In the genomic region with DNA sequence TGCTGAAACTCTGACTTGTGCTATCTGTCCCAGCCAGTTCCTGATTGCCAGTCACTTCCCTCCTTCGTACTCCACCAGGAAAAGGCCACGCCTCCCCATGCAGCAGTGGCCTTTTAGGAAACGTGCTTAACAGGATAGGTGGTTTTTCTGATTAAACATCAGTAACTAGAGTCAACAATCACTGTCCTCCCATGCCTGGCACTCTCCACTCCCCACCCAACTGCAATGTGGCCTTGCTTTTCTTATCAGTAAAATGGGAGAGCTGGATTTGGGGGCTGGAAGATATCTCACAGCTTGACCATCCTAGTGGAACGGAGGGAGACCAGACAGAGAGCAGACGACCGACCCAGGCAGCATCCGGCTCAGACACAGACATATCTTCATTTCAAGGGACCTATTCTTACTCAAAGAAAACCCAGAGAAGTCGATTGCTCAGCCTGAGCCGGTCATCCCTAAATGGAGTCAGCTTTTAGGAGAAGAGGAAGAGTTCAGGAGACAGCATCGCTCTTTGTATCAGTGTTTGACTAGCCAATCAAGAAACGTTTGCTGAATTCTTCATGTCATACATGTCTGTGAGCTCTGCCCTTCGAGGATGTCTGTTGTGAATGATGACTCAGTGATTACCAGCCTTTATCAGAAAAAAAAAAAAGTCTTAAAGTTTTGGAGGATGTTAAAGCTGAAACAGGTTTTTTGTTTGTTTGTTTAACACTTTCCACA, we compare ENCODE assay signal across 1 cellular context.
A peak's percentile ranks its signal among the peaks of the same experiment; 100 is the strongest.
TF ChIP-seq lines count a peak whose summit lies in the region.

No MANE protein-coding gene starts in this region.

TF ChIP-seq in K562, 482 proteins besides CTCF, POLR2A, EP300 and RAD21 (continued from another document and continues in another):
- TF ChIP-seq, protein P1, sequence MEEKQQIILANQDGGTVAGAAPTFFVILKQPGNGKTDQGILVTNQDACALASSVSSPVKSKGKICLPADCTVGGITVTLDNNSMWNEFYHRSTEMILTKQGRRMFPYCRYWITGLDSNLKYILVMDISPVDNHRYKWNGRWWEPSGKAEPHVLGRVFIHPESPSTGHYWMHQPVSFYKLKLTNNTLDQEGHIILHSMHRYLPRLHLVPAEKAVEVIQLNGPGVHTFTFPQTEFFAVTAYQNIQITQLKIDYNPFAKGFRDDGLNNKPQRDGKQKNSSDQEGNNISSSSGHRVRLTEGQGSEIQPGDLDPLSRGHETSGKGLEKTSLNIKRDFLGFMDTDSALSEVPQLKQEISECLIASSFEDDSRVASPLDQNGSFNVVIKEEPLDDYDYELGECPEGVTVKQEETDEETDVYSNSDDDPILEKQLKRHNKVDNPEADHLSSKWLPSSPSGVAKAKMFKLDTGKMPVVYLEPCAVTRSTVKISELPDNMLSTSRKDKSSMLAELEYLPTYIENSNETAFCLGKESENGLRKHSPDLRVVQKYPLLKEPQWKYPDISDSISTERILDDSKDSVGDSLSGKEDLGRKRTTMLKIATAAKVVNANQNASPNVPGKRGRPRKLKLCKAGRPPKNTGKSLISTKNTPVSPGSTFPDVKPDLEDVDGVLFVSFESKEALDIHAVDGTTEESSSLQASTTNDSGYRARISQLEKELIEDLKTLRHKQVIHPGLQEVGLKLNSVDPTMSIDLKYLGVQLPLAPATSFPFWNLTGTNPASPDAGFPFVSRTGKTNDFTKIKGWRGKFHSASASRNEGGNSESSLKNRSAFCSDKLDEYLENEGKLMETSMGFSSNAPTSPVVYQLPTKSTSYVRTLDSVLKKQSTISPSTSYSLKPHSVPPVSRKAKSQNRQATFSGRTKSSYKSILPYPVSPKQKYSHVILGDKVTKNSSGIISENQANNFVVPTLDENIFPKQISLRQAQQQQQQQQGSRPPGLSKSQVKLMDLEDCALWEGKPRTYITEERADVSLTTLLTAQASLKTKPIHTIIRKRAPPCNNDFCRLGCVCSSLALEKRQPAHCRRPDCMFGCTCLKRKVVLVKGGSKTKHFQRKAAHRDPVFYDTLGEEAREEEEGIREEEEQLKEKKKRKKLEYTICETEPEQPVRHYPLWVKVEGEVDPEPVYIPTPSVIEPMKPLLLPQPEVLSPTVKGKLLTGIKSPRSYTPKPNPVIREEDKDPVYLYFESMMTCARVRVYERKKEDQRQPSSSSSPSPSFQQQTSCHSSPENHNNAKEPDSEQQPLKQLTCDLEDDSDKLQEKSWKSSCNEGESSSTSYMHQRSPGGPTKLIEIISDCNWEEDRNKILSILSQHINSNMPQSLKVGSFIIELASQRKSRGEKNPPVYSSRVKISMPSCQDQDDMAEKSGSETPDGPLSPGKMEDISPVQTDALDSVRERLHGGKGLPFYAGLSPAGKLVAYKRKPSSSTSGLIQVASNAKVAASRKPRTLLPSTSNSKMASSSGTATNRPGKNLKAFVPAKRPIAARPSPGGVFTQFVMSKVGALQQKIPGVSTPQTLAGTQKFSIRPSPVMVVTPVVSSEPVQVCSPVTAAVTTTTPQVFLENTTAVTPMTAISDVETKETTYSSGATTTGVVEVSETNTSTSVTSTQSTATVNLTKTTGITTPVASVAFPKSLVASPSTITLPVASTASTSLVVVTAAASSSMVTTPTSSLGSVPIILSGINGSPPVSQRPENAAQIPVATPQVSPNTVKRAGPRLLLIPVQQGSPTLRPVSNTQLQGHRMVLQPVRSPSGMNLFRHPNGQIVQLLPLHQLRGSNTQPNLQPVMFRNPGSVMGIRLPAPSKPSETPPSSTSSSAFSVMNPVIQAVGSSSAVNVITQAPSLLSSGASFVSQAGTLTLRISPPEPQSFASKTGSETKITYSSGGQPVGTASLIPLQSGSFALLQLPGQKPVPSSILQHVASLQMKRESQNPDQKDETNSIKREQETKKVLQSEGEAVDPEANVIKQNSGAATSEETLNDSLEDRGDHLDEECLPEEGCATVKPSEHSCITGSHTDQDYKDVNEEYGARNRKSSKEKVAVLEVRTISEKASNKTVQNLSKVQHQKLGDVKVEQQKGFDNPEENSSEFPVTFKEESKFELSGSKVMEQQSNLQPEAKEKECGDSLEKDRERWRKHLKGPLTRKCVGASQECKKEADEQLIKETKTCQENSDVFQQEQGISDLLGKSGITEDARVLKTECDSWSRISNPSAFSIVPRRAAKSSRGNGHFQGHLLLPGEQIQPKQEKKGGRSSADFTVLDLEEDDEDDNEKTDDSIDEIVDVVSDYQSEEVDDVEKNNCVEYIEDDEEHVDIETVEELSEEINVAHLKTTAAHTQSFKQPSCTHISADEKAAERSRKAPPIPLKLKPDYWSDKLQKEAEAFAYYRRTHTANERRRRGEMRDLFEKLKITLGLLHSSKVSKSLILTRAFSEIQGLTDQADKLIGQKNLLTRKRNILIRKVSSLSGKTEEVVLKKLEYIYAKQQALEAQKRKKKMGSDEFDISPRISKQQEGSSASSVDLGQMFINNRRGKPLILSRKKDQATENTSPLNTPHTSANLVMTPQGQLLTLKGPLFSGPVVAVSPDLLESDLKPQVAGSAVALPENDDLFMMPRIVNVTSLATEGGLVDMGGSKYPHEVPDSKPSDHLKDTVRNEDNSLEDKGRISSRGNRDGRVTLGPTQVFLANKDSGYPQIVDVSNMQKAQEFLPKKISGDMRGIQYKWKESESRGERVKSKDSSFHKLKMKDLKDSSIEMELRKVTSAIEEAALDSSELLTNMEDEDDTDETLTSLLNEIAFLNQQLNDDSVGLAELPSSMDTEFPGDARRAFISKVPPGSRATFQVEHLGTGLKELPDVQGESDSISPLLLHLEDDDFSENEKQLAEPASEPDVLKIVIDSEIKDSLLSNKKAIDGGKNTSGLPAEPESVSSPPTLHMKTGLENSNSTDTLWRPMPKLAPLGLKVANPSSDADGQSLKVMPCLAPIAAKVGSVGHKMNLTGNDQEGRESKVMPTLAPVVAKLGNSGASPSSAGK (IDR thresholded peaks at IDR 0.05): 0 out of 2 replicates have a peak, but pooled peaks have one; percentile 22
- TF ChIP-seq ZNF263 (CRISPR knock-in tag; IDR thresholded peaks at IDR 0.05; ENCODE audit: borderline replicate concordance): 0 out of 2 replicates have a peak, but pooled peaks have one; percentile 55
- TF ChIP-seq NFE2 (IDR thresholded peaks at IDR 0.05; ENCODE audit: low read depth): peak; percentile 78
- peak; percentile 66 for TF ChIP-seq DPF2 (IDR thresholded peaks at IDR 0.05)
- peak; percentile 63; the same call in 1 of the 2 replicates for TF ChIP-seq CTBP1 (IDR thresholded peaks at IDR 0.05; ENCODE audit: borderline replicate concordance)
- TF ChIP-seq, protein P2, sequence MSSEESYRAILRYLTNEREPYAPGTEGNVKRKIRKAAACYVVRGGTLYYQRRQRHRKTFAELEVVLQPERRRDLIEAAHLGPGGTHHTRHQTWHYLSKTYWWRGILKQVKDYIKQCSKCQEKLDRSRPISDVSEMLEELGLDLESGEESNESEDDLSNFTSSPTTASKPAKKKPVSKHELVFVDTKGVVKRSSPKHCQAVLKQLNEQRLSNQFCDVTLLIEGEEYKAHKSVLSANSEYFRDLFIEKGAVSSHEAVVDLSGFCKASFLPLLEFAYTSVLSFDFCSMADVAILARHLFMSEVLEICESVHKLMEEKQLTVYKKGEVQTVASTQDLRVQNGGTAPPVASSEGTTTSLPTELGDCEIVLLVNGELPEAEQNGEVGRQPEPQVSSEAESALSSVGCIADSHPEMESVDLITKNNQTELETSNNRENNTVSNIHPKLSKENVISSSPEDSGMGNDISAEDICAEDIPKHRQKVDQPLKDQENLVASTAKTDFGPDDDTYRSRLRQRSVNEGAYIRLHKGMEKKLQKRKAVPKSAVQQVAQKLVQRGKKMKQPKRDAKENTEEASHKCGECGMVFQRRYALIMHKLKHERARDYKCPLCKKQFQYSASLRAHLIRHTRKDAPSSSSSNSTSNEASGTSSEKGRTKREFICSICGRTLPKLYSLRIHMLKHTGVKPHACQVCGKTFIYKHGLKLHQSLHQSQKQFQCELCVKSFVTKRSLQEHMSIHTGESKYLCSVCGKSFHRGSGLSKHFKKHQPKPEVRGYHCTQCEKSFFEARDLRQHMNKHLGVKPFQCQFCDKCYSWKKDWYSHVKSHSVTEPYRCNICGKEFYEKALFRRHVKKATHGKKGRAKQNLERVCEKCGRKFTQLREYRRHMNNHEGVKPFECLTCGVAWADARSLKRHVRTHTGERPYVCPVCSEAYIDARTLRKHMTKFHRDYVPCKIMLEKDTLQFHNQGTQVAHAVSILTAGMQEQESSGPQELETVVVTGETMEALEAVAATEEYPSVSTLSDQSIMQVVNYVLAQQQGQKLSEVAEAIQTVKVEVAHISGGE (CRISPR knock-in tag; IDR thresholded peaks at IDR 0.05): no peak
- no peak; the same call in 1 of the 2 replicates for TF ChIP-seq NCOA1 (IDR thresholded peaks at IDR 0.05; ENCODE audit: low read depth)
- no peak for TF ChIP-seq ZNF778 (CRISPR knock-in tag; IDR thresholded peaks at IDR 0.05)
- TF ChIP-seq, protein P3, sequence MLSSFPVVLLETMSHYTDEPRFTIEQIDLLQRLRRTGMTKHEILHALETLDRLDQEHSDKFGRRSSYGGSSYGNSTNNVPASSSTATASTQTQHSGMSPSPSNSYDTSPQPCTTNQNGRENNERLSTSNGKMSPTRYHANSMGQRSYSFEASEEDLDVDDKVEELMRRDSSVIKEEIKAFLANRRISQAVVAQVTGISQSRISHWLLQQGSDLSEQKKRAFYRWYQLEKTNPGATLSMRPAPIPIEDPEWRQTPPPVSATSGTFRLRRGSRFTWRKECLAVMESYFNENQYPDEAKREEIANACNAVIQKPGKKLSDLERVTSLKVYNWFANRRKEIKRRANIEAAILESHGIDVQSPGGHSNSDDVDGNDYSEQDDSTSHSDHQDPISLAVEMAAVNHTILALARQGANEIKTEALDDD (IDR thresholded peaks at IDR 0.05): peak; percentile 89
- TF ChIP-seq FOXK2 (conservative IDR thresholded peaks at IDR 0.05 in 1 of 2, IDR thresholded peaks at IDR 0.05 in 1 of 2; ENCODE audit: low read depth in 2 of 2): 0 out of 4 replicates have a peak, but pooled peaks of 1 of the 2 experiments have one; percentile 39
- TF ChIP-seq, protein P4, sequence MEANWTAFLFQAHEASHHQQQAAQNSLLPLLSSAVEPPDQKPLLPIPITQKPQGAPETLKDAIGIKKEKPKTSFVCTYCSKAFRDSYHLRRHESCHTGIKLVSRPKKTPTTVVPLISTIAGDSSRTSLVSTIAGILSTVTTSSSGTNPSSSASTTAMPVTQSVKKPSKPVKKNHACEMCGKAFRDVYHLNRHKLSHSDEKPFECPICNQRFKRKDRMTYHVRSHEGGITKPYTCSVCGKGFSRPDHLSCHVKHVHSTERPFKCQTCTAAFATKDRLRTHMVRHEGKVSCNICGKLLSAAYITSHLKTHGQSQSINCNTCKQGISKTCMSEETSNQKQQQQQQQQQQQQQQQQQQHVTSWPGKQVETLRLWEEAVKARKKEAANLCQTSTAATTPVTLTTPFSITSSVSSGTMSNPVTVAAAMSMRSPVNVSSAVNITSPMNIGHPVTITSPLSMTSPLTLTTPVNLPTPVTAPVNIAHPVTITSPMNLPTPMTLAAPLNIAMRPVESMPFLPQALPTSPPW (CRISPR knock-in tag; IDR thresholded peaks at IDR 0.05): peak; percentile 41; the same call in 1 of the 2 replicates
- no peak for TF ChIP-seq SIRT6 (IDR thresholded peaks at IDR 0.05; ENCODE audit: low read depth, low read length)
- TF ChIP-seq ZNF133 (CRISPR knock-in tag; IDR thresholded peaks at IDR 0.05): no peak
- TF ChIP-seq SMARCA5 (IDR thresholded peaks at IDR 0.05): peak; percentile 83
- TF ChIP-seq FOSL1 (tag; conservative IDR thresholded peaks at IDR 0.05): peak; percentile 91
- peak; percentile 13; the same call in 1 of the 2 replicates for TF ChIP-seq NFIC (IDR thresholded peaks at IDR 0.05)
- 0 out of 4 replicates have a peak, but pooled peaks of 1 of the 2 experiments have one; percentile 20 for TF ChIP-seq SIN3A (IDR thresholded peaks at IDR 0.05; ENCODE audit: borderline replicate concordance in 2 of 2, control insufficient read depth in 1 of 2, low read depth in 2 of 2, low read length in 2 of 2)
- 0 out of 2 replicates have a peak, but pooled peaks have one; percentile 20 for TF ChIP-seq HCFC1 (IDR thresholded peaks at IDR 0.05; ENCODE audit: low read depth, low read length)
- no peak for TF ChIP-seq WHSC1 (IDR thresholded peaks at IDR 0.05; ENCODE audit: low read length)
- TF ChIP-seq, protein P5, sequence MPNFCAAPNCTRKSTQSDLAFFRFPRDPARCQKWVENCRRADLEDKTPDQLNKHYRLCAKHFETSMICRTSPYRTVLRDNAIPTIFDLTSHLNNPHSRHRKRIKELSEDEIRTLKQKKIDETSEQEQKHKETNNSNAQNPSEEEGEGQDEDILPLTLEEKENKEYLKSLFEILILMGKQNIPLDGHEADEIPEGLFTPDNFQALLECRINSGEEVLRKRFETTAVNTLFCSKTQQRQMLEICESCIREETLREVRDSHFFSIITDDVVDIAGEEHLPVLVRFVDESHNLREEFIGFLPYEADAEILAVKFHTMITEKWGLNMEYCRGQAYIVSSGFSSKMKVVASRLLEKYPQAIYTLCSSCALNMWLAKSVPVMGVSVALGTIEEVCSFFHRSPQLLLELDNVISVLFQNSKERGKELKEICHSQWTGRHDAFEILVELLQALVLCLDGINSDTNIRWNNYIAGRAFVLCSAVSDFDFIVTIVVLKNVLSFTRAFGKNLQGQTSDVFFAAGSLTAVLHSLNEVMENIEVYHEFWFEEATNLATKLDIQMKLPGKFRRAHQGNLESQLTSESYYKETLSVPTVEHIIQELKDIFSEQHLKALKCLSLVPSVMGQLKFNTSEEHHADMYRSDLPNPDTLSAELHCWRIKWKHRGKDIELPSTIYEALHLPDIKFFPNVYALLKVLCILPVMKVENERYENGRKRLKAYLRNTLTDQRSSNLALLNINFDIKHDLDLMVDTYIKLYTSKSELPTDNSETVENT (CRISPR knock-in tag; IDR thresholded peaks at IDR 0.05): no peak
- peak; percentile 47 for TF ChIP-seq ARID1B (IDR thresholded peaks at IDR 0.05)
- peak; percentile 86 for TF ChIP-seq BHLHE40 (IDR thresholded peaks at IDR 0.05; ENCODE audit: low read length)
- no peak for TF ChIP-seq ZNF274 (IDR thresholded peaks at IDR 0.05; ENCODE audit: borderline replicate concordance, low read depth, low read length)
- TF ChIP-seq SMARCC2 (IDR thresholded peaks at IDR 0.05; ENCODE audit: low read depth): peak; percentile 52; the same call in 1 of the 2 replicates
- no peak for TF ChIP-seq ATF1 (CRISPR knock-in tag; IDR thresholded peaks at IDR 0.05)
- peak; percentile 38; the same call in 1 of the 2 replicates for TF ChIP-seq ATF1 (tag; IDR thresholded peaks at IDR 0.05)
- TF ChIP-seq TBL1XR1 (IDR thresholded peaks at IDR 0.05; ENCODE audit: low read length in 2 of 2): peak in 1 of 2 experiments; percentile 29; a peak in 1 of 4 replicates
- TF ChIP-seq U2AF1 (optimal IDR thresholded peaks at IDR 0.05; ENCODE audit: low read depth, low read length): no peak
- TF ChIP-seq HNRNPL (IDR thresholded peaks at IDR 0.05; ENCODE audit: low read depth, low read length): no peak
- TF ChIP-seq C11orf30 (IDR thresholded peaks at IDR 0.05; ENCODE audit: low read depth): peak; percentile 95
- no peak for TF ChIP-seq RBM17 (IDR thresholded peaks at IDR 0.05; ENCODE audit: borderline replicate concordance, low read depth, low read length)
- TF ChIP-seq, protein P6, sequence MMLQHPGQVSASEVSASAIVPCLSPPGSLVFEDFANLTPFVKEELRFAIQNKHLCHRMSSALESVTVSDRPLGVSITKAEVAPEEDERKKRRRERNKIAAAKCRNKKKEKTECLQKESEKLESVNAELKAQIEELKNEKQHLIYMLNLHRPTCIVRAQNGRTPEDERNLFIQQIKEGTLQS (IDR thresholded peaks at IDR 0.05): peak; percentile 87
- TF ChIP-seq, protein P6 (CRISPR knock-in tag; conservative IDR thresholded peaks at IDR 0.05): no peak
- peak; percentile 83 for TF ChIP-seq CBFA2T3 (IDR thresholded peaks at IDR 0.05)
- peak; percentile 60 for TF ChIP-seq CBFA2T2 (conservative IDR thresholded peaks at IDR 0.05)
- TF ChIP-seq L3MBTL2 (IDR thresholded peaks at IDR 0.05): 0 out of 2 replicates have a peak, but pooled peaks have one; percentile 47
- TF ChIP-seq MAFK (IDR thresholded peaks at IDR 0.05; ENCODE audit: low read length): peak; percentile 65
